8 cellular contexts compared by ENCODE assay signal in genomic region chr1:45339694-45340558, GRCh38. TPM values are rescaled to one million over a fixed set of nuclear protein-coding genes. Genes with fewer than 3 reads are reported as not detected.
DNase-seq lines count a peak whose midpoint lies in the region; ATAC-seq, FAIRE-seq and TF ChIP-seq lines count a peak whose summit lies in the region.

Gene MUTYH (minus strand): TSS chr1:45340440. CDS start chr1:45334505, 5,935 bp downstream.
Gene TOE1 (plus strand): TSS chr1:45340170. CDS start chr1:45340253, 83 bp downstream.

- no peaks in the 10 kb centered on the region for H3K9me3 ChIP-seq in adipocyte (ENCODE audit: control insufficient read depth, low read length)
- no peaks in the 10 kb centered on the region for H3K9me3 ChIP-seq in cardiac muscle cell (ENCODE audit: low read depth)
- no peaks in the 10 kb centered on the region for H3K9me3 ChIP-seq in pancreas
- H3K9me3 ChIP-seq in tibial artery = no peaks in the 10 kb centered on the region

- TF ChIP-seq POLR2A in GM12892 (IDR thresholded peaks at IDR 0.05; ENCODE audit: low read depth, low read length) = peak; percentile 94

- peak; percentile 77 for ATAC-seq in HG02840 (IDR thresholded peaks at IDR 0.05; ENCODE audit: low FRiP score, unreplicated experiment)
- peak; percentile 95 to 98 (median 96) for ATAC-seq in pancreas

- TF ChIP-seq CTCF in cardiac muscle cell (IDR thresholded peaks at IDR 0.05; ENCODE audit: low read depth, low read length) (no peak), pancreas (IDR thresholded peaks at IDR 0.05) (no peak), tibial artery (IDR thresholded peaks at IDR 0.05) (peak in 1 of 2 experiments; percentile 4)

- peak within 1 kb of the TSS; percentile 93 for H3K27ac ChIP-seq in cardiac muscle cell
- H3K27ac ChIP-seq in pancreas = peak within 1 kb of the TSS; percentile 87 to 99 (median 94)
- peak within 1 kb of the TSS; percentile 96 for H3K27ac ChIP-seq in tibial artery

- DNase-seq in GM12892 (ENCODE audit: insufficient read length) (peak; percentile 94), NCI-H1436 treated with DMSO at 0.1 percent for 48 hours (lab: John Stamatoyannopoulos, UW) (peak; percentile 48), T follicular helper cell (ENCODE audit: low read depth) (peak; percentile 82), adipocyte (ENCODE audit: low read depth) (peak; percentile 96), cardiac muscle cell (ENCODE audit: low read depth in 1 of 2, low spot score in 1 of 2) (peak; percentile 95 to 96), pancreas (peak; percentile 88 to 97 (median 92)), tibial artery (peak; percentile 89 to 94)

- intact Hi-C loops in pancreas (cut with DNase I) = no loop called here
- intact Hi-C loops in tibial artery (cut with DNase I; ENCODE audit: low total_unique reads) = loop anchor here (10.0 kb wide), 1 partner anchor 225 kb away; no protein-coding TSS in a partner anchor

- FAIRE-seq in GM12892 (lab: Jason Lieb, UNC) (peak; percentile 95), pancreas (lab: Jason Lieb, UNC) (no peak)

- 0 to 1% methylated on average over 73 to 74 of the region's 74 CpGs for WGBS in pancreas, 2 donors

- H3K36me3 ChIP-seq in adipocyte (ENCODE audit: control insufficient read depth, insufficient read depth, low read length, severe bottlenecking) (peaks cover 33% of the 10 kb centered on the region), cardiac muscle cell (peaks cover 14% of the 10 kb centered on the region), pancreas (peaks cover 0 to 24% (median 2%) of the 10 kb centered on the region in 3 donors), tibial artery (peaks cover 28 to 33% (median 32%) of the 10 kb centered on the region in 3 donors)

- H3K4me1 ChIP-seq in adipocyte (ENCODE audit: control insufficient read depth, insufficient read depth, low read length) = peaks cover 17% of the 10 kb centered on the region
- H3K4me1 ChIP-seq in cardiac muscle cell (ENCODE audit: low read depth) = peaks cover 5% of the 10 kb centered on the region
- H3K4me1 ChIP-seq in pancreas = peaks cover 0 to 10% (median 7%) of the 10 kb centered on the region in 3 donors
- H3K4me1 ChIP-seq in tibial artery = peaks cover 0 to 28% (median 24%) of the 10 kb centered on the region in 4 donors

- peak within 1 kb of the TSS; percentile 99 for H3K9ac ChIP-seq in adipocyte (ENCODE audit: low read length)

- H3K4me3 ChIP-seq in adipocyte (ENCODE audit: low read length) = peak within 1 kb of the TSS; percentile 98
- H3K4me3 ChIP-seq in cardiac muscle cell = peak within 1 kb of the TSS; percentile 69
- peak within 1 kb of the TSS; percentile 58 to 90 (median 78) for H3K4me3 ChIP-seq in pancreas
- H3K4me3 ChIP-seq in tibial artery = peak within 1 kb of the TSS; percentile 79 to 82

- H3K27me3 ChIP-seq in adipocyte (replicated peaks; ENCODE audit: control insufficient read depth, insufficient read depth, low read length) (no peaks in the 10 kb centered on the region), cardiac muscle cell (no peaks in the 10 kb centered on the region), pancreas (no peaks in the 10 kb centered on the region), tibial artery (no peaks in the 10 kb centered on the region)

RNA-seq across cellular contexts. Expression of gene MUTYH, which starts in this region (rescaled TPM):
- polyA plus RNA-seq in GM12892 (2012; ENCODE audit: missing spikeins) = 18.9 TPM
- total RNA-seq in cardiac muscle cell = 25.8 and 35.6 TPM in 2 replicates
- polyA plus RNA-seq in cardiac muscle cell = 27.1 and 31.0 TPM in 2 replicates
- total RNA-seq in pancreas = 10 to 100 TPM in 5 of 6 donors, 1 to 10 TPM in 1; 9.5 to 13.9 (median 11.7) TPM
- 10 to 100 TPM; 31.6 to 44.2 TPM for polyA plus RNA-seq in pancreas

RNA-seq across cellular contexts. Expression of gene TOE1, which starts in this region (rescaled TPM):
- polyA plus RNA-seq in GM12892 (2012; ENCODE audit: missing spikeins) = 11.9 TPM
- 9.1 and 15.5 TPM in 2 replicates for total RNA-seq in cardiac muscle cell
- 8.6 and 13.4 TPM in 2 replicates for polyA plus RNA-seq in cardiac muscle cell
- total RNA-seq in pancreas = 1 to 10 TPM; 2.4 to 4.4 (median 3.4) TPM
- 1 to 10 TPM; 4.8 to 8.2 TPM for polyA plus RNA-seq in pancreas

Comparison
In these comparisons a context has a peak if more than half of its experiments do, and no peak if none do; other contexts are left out.
1. Peak in every context shown above with its lines: DNase-seq, ATAC-seq, H3K4me3 ChIP-seq and H3K27ac ChIP-seq.